ENCODE assay signal across 8 cellular contexts in the genomic region with DNA sequence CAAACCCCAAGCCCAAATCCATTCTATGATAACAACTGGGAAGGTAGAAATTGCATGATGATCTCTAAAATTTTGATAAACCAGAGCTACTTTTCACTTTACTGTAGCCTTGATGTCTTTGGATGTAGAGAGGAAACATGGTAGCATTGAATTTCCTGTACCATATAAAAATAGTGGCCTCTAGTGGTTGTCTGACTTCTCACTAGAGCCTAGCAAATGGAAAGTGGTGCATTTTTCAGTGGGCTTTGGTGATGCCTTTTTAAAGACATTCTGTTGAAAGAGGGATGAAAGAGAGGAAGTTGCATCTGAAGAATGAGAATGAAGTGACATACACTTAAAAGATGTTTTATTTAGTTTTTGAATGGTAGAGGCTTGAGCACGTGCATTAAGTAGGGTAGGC.
DNase-seq lines count a peak whose midpoint lies in the region; ATAC-seq and TF ChIP-seq lines count a peak whose summit lies in the region.

No MANE protein-coding gene starts in this region.

- H2AFZ ChIP-seq in H9 (ENCODE audit: low read length) (no peak overlapping the region), PC-9 (no peak overlapping the region)

- H3K36me3 ChIP-seq in PC-9 (ENCODE audit: low read depth) = no peaks in the 10 kb centered on the region
- H3K36me3 ChIP-seq in effector memory CD4-positive, alpha-beta T cell (ENCODE audit: control insufficient read depth, insufficient read depth, low read length) = no peaks in the 10 kb centered on the region

- H3K9me3 ChIP-seq in H9 (ENCODE audit: control insufficient read depth, low read depth, low read length) = no peaks in the 10 kb centered on the region
- H3K9me3 ChIP-seq in PC-9 (ENCODE audit: insufficient read depth, low read depth) = no peaks in the 10 kb centered on the region
- no peaks in the 10 kb centered on the region for H3K9me3 ChIP-seq in effector memory CD4-positive, alpha-beta T cell (ENCODE audit: control insufficient read depth, low read length)

- no peak overlapping the region for H3K4me3 Mint-ChIP-seq in H9
- H3K4me3 Mint-ChIP-seq in activated naive CD4-positive, alpha-beta T cell treated with anti-CD3 and anti-CD28 coated beads for 36 hours = no peak overlapping the region

- H3T11ph ChIP-seq in H9 (ENCODE audit: low read length) = no peak overlapping the region

- no peak overlapping the region for H2BK12ac ChIP-seq in H9 (ENCODE audit: insufficient read length, low read depth, low read length)

- H2BK15ac ChIP-seq in H9 (ENCODE audit: low read depth, low read length) = no peak overlapping the region

- H3K23ac ChIP-seq in H9 (ENCODE audit: insufficient read length, low read depth, low read length) = no peak overlapping the region

- in situ Hi-C loops in Caki2 (cut with HindIII; ENCODE audit: low pct_unique_long_range_greater_than_20kb, low sequenced_read_pairs) = no loop called here

- no peak overlapping the region for H2AK5ac ChIP-seq in H9 (ENCODE audit: insufficient read length, low read length)

- no peak overlapping the region for H3K27ac Mint-ChIP-seq in H9
- no peak overlapping the region for H3K27ac Mint-ChIP-seq in activated naive CD4-positive, alpha-beta T cell treated with anti-CD3 and anti-CD28 coated beads for 36 hours

- no peak overlapping the region for H3K4ac ChIP-seq in H9 (ENCODE audit: low read depth, low read length)

- no peak overlapping the region for H2BK20ac ChIP-seq in H9 (ENCODE audit: low read depth, low read length, poor library complexity, severe bottlenecking)

- no peak overlapping the region for H3K14ac ChIP-seq in H9 (ENCODE audit: insufficient read depth, low read length)

- H3K56ac ChIP-seq in H9 (ENCODE audit: insufficient read length, low read depth, low read length) = no peak overlapping the region

- no peak overlapping the region for H4K91ac ChIP-seq in H9 (ENCODE audit: insufficient read length, low read depth, low read length)

- H4K5ac ChIP-seq in H9 (ENCODE audit: insufficient read length, low read depth, low read length) = no peak overlapping the region

- H3K4me1 ChIP-seq in H9 (ENCODE audit: insufficient read depth, low read length) (no peaks in the 10 kb centered on the region), PC-9 (replicated peaks; ENCODE audit: insufficient read depth) (no peaks in the 10 kb centered on the region)
- no peaks in the 10 kb centered on the region for H3K4me1 ChIP-seq in effector memory CD4-positive, alpha-beta T cell (ENCODE audit: control insufficient read depth, insufficient read depth, low read length, poor library complexity, severe bottlenecking)

- TF ChIP-seq CTCF in H9 (conservative IDR thresholded peaks at IDR 0.05) (peak; percentile 74), PC-9 (conservative IDR thresholded peaks at IDR 0.05) (peak; percentile 30; the same call in 1 of the 2 replicates)

- H3K27ac ChIP-seq in H9 (ENCODE audit: insufficient read length, low read depth, low read length) (no peak overlapping the region), PC-9 (no peak overlapping the region)
- no peak overlapping the region for H3K27ac ChIP-seq in effector memory CD4-positive, alpha-beta T cell (ENCODE audit: insufficient read depth, low read length, poor library complexity, severe bottlenecking)

- H4K20me1 ChIP-seq in H9 (ENCODE audit: control insufficient read depth, insufficient read depth, insufficient read length) (no peaks in the 10 kb centered on the region), PC-9 (ENCODE audit: insufficient read depth) (no peaks in the 10 kb centered on the region)

- POLR2A ChIA-PET in PC-9 (lab: Charles Lee; ENCODE audit: unreplicated experiment) = no interaction called here

- no peak overlapping the region for H3K4me3 ChIP-seq in PC-9
- no peak overlapping the region for H3K4me3 ChIP-seq in effector memory CD4-positive, alpha-beta T cell (ENCODE audit: insufficient read depth, low read depth, low read length, poor library complexity, severe bottlenecking)

- H3K79me1 ChIP-seq in H9 (ENCODE audit: insufficient read depth, low read depth, low read length, poor library complexity, severe bottlenecking) = no peaks in the 10 kb centered on the region

- DNase-seq in Caki2 (ENCODE audit: low read depth) = peak; percentile 9
- no peak for DNase-seq in H9
- DNase-seq in PC-9 = no peak
- DNase-seq in iPS DF 19.7 (ENCODE audit: low read depth, low spot score) = peak; percentile 20
- DNase-seq in effector memory CD4-positive, alpha-beta T cell = no peak
- DNase-seq in GM19238 (ENCODE audit: insufficient read length, low spot score) = no peak
- DNase-seq in activated naive CD4-positive, alpha-beta T cell treated with anti-CD3 and anti-CD28 coated beads for 36 hours = no peak

- no peaks in the 10 kb centered on the region for H3K27me3 Mint-ChIP-seq in H9 (ENCODE audit: low read depth)
- H3K27me3 Mint-ChIP-seq in activated naive CD4-positive, alpha-beta T cell treated with anti-CD3 and anti-CD28 coated beads for 36 hours (ENCODE audit: low read depth) = no peaks in the 10 kb centered on the region

- no peaks in the 10 kb centered on the region for H3K23me2 ChIP-seq in H9 (ENCODE audit: insufficient read length, low read depth, low read length, poor library complexity, severe bottlenecking)

- no peaks in the 10 kb centered on the region; a peak in 1 of 5 replicates for H3K9me3 Mint-ChIP-seq in H9
- H3K9me3 Mint-ChIP-seq in activated naive CD4-positive, alpha-beta T cell treated with anti-CD3 and anti-CD28 coated beads for 36 hours = no peaks in the 10 kb centered on the region

- H2BK120ac ChIP-seq in H9 (ENCODE audit: low read depth, low read length, poor library complexity, severe bottlenecking) = no peak overlapping the region

- H4K8ac ChIP-seq in H9 (replicated peaks; ENCODE audit: insufficient read length, low read depth, low read length) = no peak overlapping the region

- H3K9me2 ChIP-seq in PC-9 (ENCODE audit: insufficient read depth) = no peaks in the 10 kb centered on the region

- no TSS peak for BruUV-seq in PC-9 (replicated peaks; lab: Mats Ljungman, UMichigan)

- intact Hi-C loops in PC-9 (cut with micrococcal nuclease; ENCODE audit: unreplicated experiment) = no loop called here
- intact Hi-C loops in activated naive CD4-positive, alpha-beta T cell treated with anti-CD3 and anti-CD28 coated beads for 36 hours (cut with micrococcal nuclease) = no loop called here

- no peak overlapping the region for H3K4me2 ChIP-seq in H9 (ENCODE audit: insufficient read depth, insufficient read length, low read length)
- no peak overlapping the region for H3K4me2 ChIP-seq in PC-9

- no peaks in the 10 kb centered on the region for H3K27me3 ChIP-seq in H9 (ENCODE audit: insufficient read depth, low read length)
- no peaks in the 10 kb centered on the region for H3K27me3 ChIP-seq in PC-9 (ENCODE audit: insufficient read depth, low read depth)
- no peaks in the 10 kb centered on the region for H3K27me3 ChIP-seq in effector memory CD4-positive, alpha-beta T cell (replicated peaks; ENCODE audit: control insufficient read depth, insufficient read depth, low read length, poor library complexity, severe bottlenecking)

- CTCF ChIA-PET in PC-9 (lab: Charles Lee) = interaction anchor here (0.6 kb wide), 1 partner anchor 88 kb away, joined by 3 read pairs; no protein-coding TSS in a partner anchor
- CTCF ChIA-PET in activated naive CD4-positive, alpha-beta T cell treated with anti-CD3 and anti-CD28 coated beads for 36 hours (lab: Charles Lee) = no interaction called here

- H3K9ac ChIP-seq in H9 (ENCODE audit: extremely low read depth, insufficient read length, low read length) = no peak overlapping the region

- peaks cover 8 to 16% of the 10 kb centered on the region in 2 experiments for H3K4me1 Mint-ChIP-seq in H9
- H3K4me1 Mint-ChIP-seq in activated naive CD4-positive, alpha-beta T cell treated with anti-CD3 and anti-CD28 coated beads for 36 hours (ENCODE audit: low read depth) = no peaks in the 10 kb centered on the region

- H3K79me2 ChIP-seq in H9 (ENCODE audit: insufficient read depth, low read length) = no peaks in the 10 kb centered on the region
- no peaks in the 10 kb centered on the region for H3K79me2 ChIP-seq in PC-9 (ENCODE audit: low read depth)

- H3F3A ChIP-seq in PC-9 (ENCODE audit: insufficient read depth, low read depth) = no peaks in the 10 kb centered on the region

- ATAC-seq in HG02852 (IDR thresholded peaks at IDR 0.05; ENCODE audit: unreplicated experiment) = no peak

- WGBS in H9 (ENCODE audit: extremely low coverage, insufficient read length, low lambda C conversion rate) = no CpG with 5 or more reads among the region's 1 CpG

- no peak overlapping the region for H3K18ac ChIP-seq in H9 (ENCODE audit: insufficient read length, low read depth, low read length)

- H2BK5ac ChIP-seq in H9 (ENCODE audit: insufficient read length, low read length) = no peak overlapping the region

- H3K36me3 Mint-ChIP-seq in H9 (ENCODE audit: insufficient read depth in 1 of 3, low read depth in 3 of 3) = peaks cover 0 to 33% (median 9%) of the 10 kb centered on the region in 3 experiments; a peak in 5 of 7 replicates
- H3K36me3 Mint-ChIP-seq in activated naive CD4-positive, alpha-beta T cell treated with anti-CD3 and anti-CD28 coated beads for 36 hours (ENCODE audit: low read depth) = no peaks in the 10 kb centered on the region

Comparison
In these comparisons a context has a peak if more than half of its experiments do, and no peak if none do; other contexts are left out.
1. DNase-seq: peak in Caki2 (single experiment) and iPS DF 19.7 (single experiment); none in H9 (single experiment), PC-9 (0 of 2), effector memory CD4-positive, alpha-beta T cell (0 of 3), GM19238 (single experiment) and activated naive CD4-positive, alpha-beta T cell treated with anti-CD3 and anti-CD28 coated beads for 36 hours (single experiment).